17 cellular contexts compared by ENCODE assay signal in the genomic region with DNA sequence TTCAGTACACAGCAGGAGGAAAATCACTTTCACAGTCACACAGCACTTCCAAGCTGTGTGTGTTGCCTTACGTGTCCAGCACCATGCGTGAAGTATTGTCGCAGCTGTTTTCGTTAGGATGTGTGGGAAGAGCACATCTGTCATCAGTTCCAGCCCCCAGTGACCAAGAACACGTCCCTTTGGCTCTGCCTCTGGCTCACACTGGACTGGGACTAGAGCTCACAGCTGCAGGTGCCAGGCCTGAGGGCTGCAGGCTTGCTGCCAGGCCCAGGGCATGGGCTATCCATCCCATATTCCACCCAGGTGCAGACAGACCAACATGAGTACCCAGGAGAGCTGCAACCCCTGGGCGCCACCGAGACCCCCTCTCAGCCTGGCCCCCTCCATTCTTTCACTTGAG.
"Had no signal": no experiment of that assay in that cellular context is flagged by ENCODE, and none has a peak within 500 bp of the region (broad histone marks: within the 10 kb centered on the region; RNA-seq: fewer than 3 reads in every experiment).

No MANE protein-coding gene starts in this region.

- H3K4me1 ChIP-seq: breast epithelium, gastroesophageal sphincter, prostate gland had no signal

- FAIRE-seq: astrocyte, islet of Langerhans, small intestine, TTC549 had no signal

- H3K27ac ChIP-seq: adrenal gland, breast epithelium, gastroesophageal sphincter, neural progenitor cell, prostate gland, stomach had no signal

- H2AFZ ChIP-seq: neural progenitor cell had no signal

- H3K4me3 ChIP-seq: adrenal gland, breast epithelium, gastroesophageal sphincter, neural progenitor cell, prostate gland, stomach had no signal

- H3K4me2 ChIP-seq: neural progenitor cell had no signal

- H3K9me3 ChIP-seq: adrenal gland, breast epithelium, gastroesophageal sphincter, prostate gland, stomach had no signal

- H3K27me3 ChIP-seq: adrenal gland, breast epithelium, gastroesophageal sphincter, neural progenitor cell, stomach had no signal

- DNase-seq: activated CD4-positive, alpha-beta T cell treated with anti-CD3 and anti-CD28 coated beads, Interleukin-2, amount 50 U/mL, for 4 hours; activated gamma-delta T cell treated with Interleukin-2 at 50 U/mL for 16 hours; cerebellar nuclear complex; effector CD8-positive, alpha-beta T cell; small intestine; stimulated activated CD4-positive, alpha-beta T cell treated with anti-CD3 and anti-CD28 coated beads, Interleukin-4, amount 100 ng/mL, for 1 hour; stomach had no signal

- H3K36me3 ChIP-seq: adrenal gland, breast epithelium, gastroesophageal sphincter, neural progenitor cell, prostate gland, stomach had no signal

- H3K9ac ChIP-seq: neural progenitor cell had no signal

- ATAC-seq: activated naive CD4-positive, alpha-beta T cell treated with anti-CD3 and anti-CD28 coated beads, Interleukin-2, amount 50 U/mL, for 72 hours; esophagus mucosa; gastroesophageal sphincter had no signal
